1 cellular context compared by ENCODE assay signal in genomic region chr5:716738-717137, GRCh38. TPM values are rescaled to one million over a fixed set of nuclear protein-coding genes. Genes with fewer than 3 reads are reported as not detected.
"Had no signal": no experiment of that assay in that cellular context is flagged by ENCODE, and none has a peak within 500 bp of the region (broad histone marks: within the 10 kb centered on the region; RNA-seq: fewer than 3 reads in every experiment).

No MANE protein-coding gene starts in this region.

RNA-seq across cellular contexts. Expression of gene TPPP, which starts 23.6 kb away (rescaled TPM):
- total RNA-seq: smooth muscle cell had no signal
- polyA plus RNA-seq: smooth muscle cell had no signal
